ENCODE assay signal across 1 cellular context in genomic region chr7:69941077-69941476, GRCh38.
TF ChIP-seq lines count a peak whose summit lies in the region.

No MANE protein-coding gene starts in this region.

TF ChIP-seq in HEK293, 187 proteins besides CTCF, POLR2A, EP300 and RAD21 (continued from another document):
- TF ChIP-seq ZFHX2 (tag by site-specific recombination; conservative IDR thresholded peaks at IDR 0.05) (peak; percentile 39; the same call in 1 of the 2 replicates), ZNF624 (tag by site-specific recombination; IDR thresholded peaks at IDR 0.05) (no peak), ZNF266 (tag by site-specific recombination; IDR thresholded peaks at IDR 0.05; ENCODE audit: low read depth) (no peak), RBAK (tag by site-specific recombination; IDR thresholded peaks at IDR 0.05) (no peak)
TF ChIP-seq in HEK293: peak in this region for 1.
